Comparison of ENCODE assay signal across 16 cellular contexts in genomic region chr17:44751806-44752205, GRCh38.
"Had no signal": no experiment of that assay in that cellular context is flagged by ENCODE, and none has a peak within 500 bp of the region (broad histone marks: within the 10 kb centered on the region; RNA-seq: fewer than 3 reads in every experiment).

No MANE protein-coding gene starts in this region.

- H3K27ac Mint-ChIP-seq: stimulated activated naive B cell treated with anti-CD40 and anti-IgM and Interleukin-4, amounts not matched to agents 10 μg/mL and 1 μg/mL and 100 μg/mL, for 72 hours; stimulated activated naive CD8-positive, alpha-beta T cell treated with anti-CD3 and anti-CD28 coated beads, Interleukin-15, amount 100 ng/mL, for 72 hours had no signal

- H3K9me3 Mint-ChIP-seq: stimulated activated naive B cell treated with anti-CD40 and anti-IgM and Interleukin-4, amounts not matched to agents 10 μg/mL and 1 μg/mL and 100 μg/mL, for 72 hours; stimulated activated naive CD8-positive, alpha-beta T cell treated with anti-CD3 and anti-CD28 coated beads, Interleukin-15, amount 100 ng/mL, for 72 hours had no signal

- DNase-seq: cortex of kidney; dorsolateral prefrontal cortex; effector CD8-positive, alpha-beta T cell; gastrocnemius medialis; left ventricle myocardium inferior; lower lobe of right lung; mesenchymal stem cell; midbrain; posterior cingulate gyrus; sigmoid colon; stimulated activated CD4-positive, alpha-beta T cell treated with anti-CD3 and anti-CD28 coated beads, Interleukin-2, amount 100 ng/mL, for 24 hours; stimulated activated CD4-positive, alpha-beta T cell treated with anti-CD3 and anti-CD28 coated beads, Interleukin-4, amount 100 ng/mL, for 4 hours; stimulated activated naive B cell treated with anti-CD40 and anti-IgM and Interleukin-4, amounts not matched to agents 10 μg/mL and 1 μg/mL and 100 μg/mL, for 72 hours; stimulated activated naive CD8-positive, alpha-beta T cell treated with anti-CD3 and anti-CD28 coated beads, Interleukin-15, amount 100 ng/mL, for 72 hours; testis; upper lobe of right lung had no signal

- H3K4me3 Mint-ChIP-seq: stimulated activated naive B cell treated with anti-CD40 and anti-IgM and Interleukin-4, amounts not matched to agents 10 μg/mL and 1 μg/mL and 100 μg/mL, for 72 hours; stimulated activated naive CD8-positive, alpha-beta T cell treated with anti-CD3 and anti-CD28 coated beads, Interleukin-15, amount 100 ng/mL, for 72 hours had no signal

- ATAC-seq: gastrocnemius medialis; lower lobe of right lung; stimulated activated naive B cell treated with anti-CD40 and anti-IgM and Interleukin-4, amounts not matched to agents 10 μg/mL and 1 μg/mL and 100 μg/mL, for 72 hours; stimulated activated naive CD8-positive, alpha-beta T cell treated with anti-CD3 and anti-CD28 coated beads, Interleukin-15, amount 100 ng/mL, for 72 hours; upper lobe of right lung had no signal

- H3K4me1 Mint-ChIP-seq: stimulated activated naive B cell treated with anti-CD40 and anti-IgM and Interleukin-4, amounts not matched to agents 10 μg/mL and 1 μg/mL and 100 μg/mL, for 72 hours; stimulated activated naive CD8-positive, alpha-beta T cell treated with anti-CD3 and anti-CD28 coated beads, Interleukin-15, amount 100 ng/mL, for 72 hours had no signal
